ENCODE assay signal across 12 cellular contexts in genomic region chr14:92613681-92614260, GRCh38.
DNase-seq lines count a peak whose midpoint lies in the region; ATAC-seq and TF ChIP-seq lines count a peak whose summit lies in the region.
"Had no signal": no experiment of that assay in that cellular context is flagged by ENCODE, and none has a peak within 500 bp of the region (broad histone marks: within the 10 kb centered on the region; RNA-seq: fewer than 3 reads in every experiment).

No MANE protein-coding gene starts in this region.

- H3K27ac Mint-ChIP-seq in activated CD8-positive, alpha-beta T cell treated with anti-CD3 and anti-CD28 coated beads for 36 hours: peak overlapping the region; percentile 42
- H3K27ac Mint-ChIP-seq in activated CD8-positive, alpha-beta T cell treated with anti-CD3 and anti-CD28 coated beads, Interleukin-2, amount 10 ng/mL, durations not matched to agents 7 days and 5 days: no peak overlapping the region
- peak overlapping the region in 7 of 8 donors; percentile 66 to 93 (median 79) for H3K27ac Mint-ChIP-seq in CD8-positive, alpha-beta memory T cell
- H3K27ac Mint-ChIP-seq: GM23338 had no signal

- no peak overlapping the region for H3K4me3 Mint-ChIP-seq in activated CD8-positive, alpha-beta T cell treated with anti-CD3 and anti-CD28 coated beads for 36 hours
- no peak overlapping the region for H3K4me3 Mint-ChIP-seq in activated CD8-positive, alpha-beta T cell treated with anti-CD3 and anti-CD28 coated beads, Interleukin-2, amount 10 ng/mL, durations not matched to agents 7 days and 5 days
- peak overlapping the region in 2 of 7 donors; percentile 23 to 25 for H3K4me3 Mint-ChIP-seq in CD8-positive, alpha-beta memory T cell
- H3K4me3 Mint-ChIP-seq: GM23338 had no signal

- no peaks in the 10 kb centered on the region for H3K27me3 ChIP-seq in CD8-positive, alpha-beta memory T cell (ENCODE audit: insufficient read depth, low read length, poor library complexity, severe bottlenecking)
- no peaks in the 10 kb centered on the region for H3K27me3 ChIP-seq in spleen (replicated peaks in 1 of 7)
- H3K27me3 ChIP-seq: MG63 had no signal

- H3K36me3 Mint-ChIP-seq in activated CD8-positive, alpha-beta T cell treated with anti-CD3 and anti-CD28 coated beads for 36 hours (ENCODE audit: low read depth): peaks cover 38% of the 10 kb centered on the region
- H3K36me3 Mint-ChIP-seq in activated CD8-positive, alpha-beta T cell treated with anti-CD3 and anti-CD28 coated beads, Interleukin-2, amount 10 ng/mL, durations not matched to agents 7 days and 5 days (ENCODE audit: low read depth): peaks cover 72% of the 10 kb centered on the region
- H3K36me3 Mint-ChIP-seq in CD8-positive, alpha-beta memory T cell: peaks cover 3 to 15% (median 6%) of the 10 kb centered on the region in 3 donors

- no peak overlapping the region for H3K4me3 ChIP-seq in CD8-positive, alpha-beta memory T cell (ENCODE audit: low read length)
- H3K4me3 ChIP-seq in spleen: no peak overlapping the region
- H3K4me3 ChIP-seq: GM23338, MG63 had no signal

- H3K9me3 ChIP-seq in CD8-positive, alpha-beta memory T cell (ENCODE audit: low read length): no peaks in the 10 kb centered on the region
- no peaks in the 10 kb centered on the region for H3K9me3 ChIP-seq in spleen
- H3K9me3 ChIP-seq: MG63 had no signal

- intact Hi-C loops in activated CD8-positive, alpha-beta T cell treated with anti-CD3 and anti-CD28 coated beads for 36 hours (cut with micrococcal nuclease): no loop called here
- intact Hi-C loops in spleen (cut with DNase I; ENCODE audit: low total_unique reads): no loop called here

- no peak for TF ChIP-seq CTCF in activated CD8-positive, alpha-beta T cell treated with anti-CD3 and anti-CD28 coated beads for 36 hours (IDR thresholded peaks at IDR 0.05)
- no peak for TF ChIP-seq CTCF in spleen (IDR thresholded peaks at IDR 0.05 in 8 of 11, conservative IDR thresholded peaks at IDR 0.05 in 3 of 11)

- peaks cover 68% of the 10 kb centered on the region for H3K4me1 ChIP-seq in CD8-positive, alpha-beta memory T cell (ENCODE audit: insufficient read depth, low read length)
- H3K4me1 ChIP-seq in spleen: peaks cover 16 to 65% (median 46%) of the 10 kb centered on the region in 6 donors

- 82 to 92% (median 86%) methylated on average over 4 to 10 of the region's 10 CpGs for WGBS in spleen, 5 donors

- no peak for TF ChIP-seq POLR2A in spleen (IDR thresholded peaks at IDR 0.05)

- H3K9me3 Mint-ChIP-seq in activated CD8-positive, alpha-beta T cell treated with anti-CD3 and anti-CD28 coated beads for 36 hours: no peaks in the 10 kb centered on the region
- H3K9me3 Mint-ChIP-seq in activated CD8-positive, alpha-beta T cell treated with anti-CD3 and anti-CD28 coated beads, Interleukin-2, amount 10 ng/mL, durations not matched to agents 7 days and 5 days (ENCODE audit: insufficient read depth): no peaks in the 10 kb centered on the region
- H3K9me3 Mint-ChIP-seq in CD8-positive, alpha-beta memory T cell: no peaks in the 10 kb centered on the region
- H3K9me3 Mint-ChIP-seq: GM23338 had no signal

- CTCF ChIA-PET in activated CD8-positive, alpha-beta T cell treated with anti-CD3 and anti-CD28 coated beads for 36 hours (lab: Charles Lee): interaction anchor here (0.7 to 4.4 kb wide), 34 partner anchors 9 to 507 kb away, joined by 3 to 38 read pairs (median 4); partner anchors contain the start of gene ATXN3
- CTCF ChIA-PET in activated CD8-positive, alpha-beta T cell treated with anti-CD3 and anti-CD28 coated beads, Interleukin-2, amount 10 ng/mL, durations not matched to agents 7 days and 5 days (lab: Charles Lee): interaction anchor here (0.7 to 2.2 kb wide), 23 partner anchors 9 to 480 kb away, joined by 3 to 21 read pairs (median 5); no protein-coding TSS in a partner anchor
- CTCF ChIA-PET in CD8-positive, alpha-beta memory T cell (lab: Charles Lee): interaction anchor here (0.8 to 5.0 kb wide), 21 partner anchors 10 to 492 kb away, joined by 3 to 58 read pairs (median 3); partner anchors contain the start of genes CPSF2 and NDUFB1

- POLR2A ChIA-PET in activated CD8-positive, alpha-beta T cell treated with anti-CD3 and anti-CD28 coated beads for 36 hours (lab: Charles Lee): interaction anchor here (0.7 to 1.2 kb wide), 2 partner anchors 37 to 63 kb away, joined by 3 read pairs; no protein-coding TSS in a partner anchor
- POLR2A ChIA-PET in activated CD8-positive, alpha-beta T cell treated with anti-CD3 and anti-CD28 coated beads, Interleukin-2, amount 10 ng/mL, durations not matched to agents 7 days and 5 days (lab: Charles Lee): interaction anchor here (4.0 kb wide), 1 partner anchor 39 kb away, joined by 48 read pairs; no protein-coding TSS in a partner anchor
- POLR2A ChIA-PET in CD8-positive, alpha-beta memory T cell (lab: Charles Lee): no interaction called here

- DNase-seq in activated CD8-positive, alpha-beta T cell treated with anti-CD3 and anti-CD28 coated beads for 36 hours: no peak
- DNase-seq in activated CD8-positive, alpha-beta T cell treated with anti-CD3 and anti-CD28 coated beads, Interleukin-2, amount 10 ng/mL, durations not matched to agents 7 days and 5 days: no peak
- no peak for DNase-seq in CD8-positive, alpha-beta memory T cell
- DNase-seq in glomerular visceral epithelial cell (ENCODE audit: extremely low spot score): peak; percentile 15
- peak; percentile 67 for DNase-seq in spleen
- no peak for DNase-seq in SW480 (ENCODE audit: low spot score)
- no peak for DNase-seq in activated T-cell treated with anti-CD3 and anti-CD28 coated beads, Interleukin-2, amount 50 U/mL, for 1 hour
- DNase-seq: NCI-H526 treated with DMSO at 0.1 percent for 48 hours had no signal

- no peaks in the 10 kb centered on the region for H3K36me3 ChIP-seq in CD8-positive, alpha-beta memory T cell (ENCODE audit: insufficient read depth, low read length)
- H3K36me3 ChIP-seq in spleen: peaks cover 0 to 57% (median 0%) of the 10 kb centered on the region in 6 donors
- H3K36me3 ChIP-seq: MG63 had no signal

- no peak for ATAC-seq in activated CD8-positive, alpha-beta T cell treated with anti-CD3 and anti-CD28 coated beads for 36 hours
- no peak for ATAC-seq in activated CD8-positive, alpha-beta T cell treated with anti-CD3 and anti-CD28 coated beads, Interleukin-2, amount 10 ng/mL, durations not matched to agents 7 days and 5 days
- no peak for ATAC-seq in HG03571 (IDR thresholded peaks at IDR 0.05; ENCODE audit: unreplicated experiment)

- peaks cover 62% of the 10 kb centered on the region for H3K4me1 Mint-ChIP-seq in activated CD8-positive, alpha-beta T cell treated with anti-CD3 and anti-CD28 coated beads for 36 hours (ENCODE audit: low read depth)
- peaks cover 74% of the 10 kb centered on the region for H3K4me1 Mint-ChIP-seq in activated CD8-positive, alpha-beta T cell treated with anti-CD3 and anti-CD28 coated beads, Interleukin-2, amount 10 ng/mL, durations not matched to agents 7 days and 5 days (ENCODE audit: low read depth)
- peaks cover 56 to 81% (median 73%) of the 10 kb centered on the region in 3 donors for H3K4me1 Mint-ChIP-seq in CD8-positive, alpha-beta memory T cell

- H3K27me3 Mint-ChIP-seq in activated CD8-positive, alpha-beta T cell treated with anti-CD3 and anti-CD28 coated beads for 36 hours: no peaks in the 10 kb centered on the region
- H3K27me3 Mint-ChIP-seq in activated CD8-positive, alpha-beta T cell treated with anti-CD3 and anti-CD28 coated beads, Interleukin-2, amount 10 ng/mL, durations not matched to agents 7 days and 5 days (ENCODE audit: low read depth): no peaks in the 10 kb centered on the region
- H3K27me3 Mint-ChIP-seq in CD8-positive, alpha-beta memory T cell: no peaks in the 10 kb centered on the region

- no peak overlapping the region for H3K27ac ChIP-seq in CD8-positive, alpha-beta memory T cell (ENCODE audit: low read depth, low read length)
- H3K27ac ChIP-seq in spleen: peak overlapping the region in 3 of 8 donors; percentile 60 to 78 (median 72)
- H3K27ac ChIP-seq: C4-2B had no signal

Comparison
In these comparisons a context has a peak if more than half of its experiments do, and no peak if none do; other contexts are left out.
1. DNase-seq: peak in glomerular visceral epithelial cell (single experiment) and spleen (single experiment); none in activated CD8-positive, alpha-beta T cell treated with anti-CD3 and anti-CD28 coated beads for 36 hours (single experiment), activated CD8-positive, alpha-beta T cell treated with anti-CD3 and anti-CD28 coated beads, Interleukin-2, amount 10 ng/mL, durations not matched to agents 7 days and 5 days (single experiment), CD8-positive, alpha-beta memory T cell (0 of 5), SW480 (single experiment) and activated T-cell treated with anti-CD3 and anti-CD28 coated beads, Interleukin-2, amount 50 U/mL, for 1 hour (single experiment).